In genomic region chr3:25594007-25594502, GRCh38 we compare ENCODE assay signal across 9 cellular contexts.
DNase-seq lines count a peak whose midpoint lies in the region; ATAC-seq and TF ChIP-seq lines count a peak whose summit lies in the region.
"Had no signal": no experiment of that assay in that cellular context is flagged by ENCODE, and none has a peak within 500 bp of the region (broad histone marks: within the 10 kb centered on the region; RNA-seq: fewer than 3 reads in every experiment).

No MANE protein-coding gene starts in this region.

- H3K36me3 ChIP-seq in BE2C, result no peaks in the 10 kb centered on the region

- no peak overlapping the region for H3K4me3 ChIP-seq in BE2C (ENCODE audit: low read depth, low read length)

- peaks cover 18% of the 10 kb centered on the region for H3K36me3 Mint-ChIP-seq in natural killer cell

- peaks cover 1 to 7% of the 10 kb centered on the region in 2 donors for H3K4me1 Mint-ChIP-seq in natural killer cell

- no peaks in the 10 kb centered on the region for H3K4me1 ChIP-seq in BE2C

- no peak for DNase-seq in BE2C
- DNase-seq in RPMI8226, result peak; percentile 41
- DNase-seq in erythroblast (lab: John Stamatoyannopoulos, UW), result peak; percentile 63 to 68
- DNase-seq in natural killer cell, result no peak
- DNase-seq in activated effector memory CD4-positive, alpha-beta T cell treated with Interleukin-2 at 50 U/mL for 16 hours, result no peak

- peak; percentile 57 for TF ChIP-seq CTCF in BE2C (IDR thresholded peaks at IDR 0.05; ENCODE audit: low read depth, low read length)
- peak; percentile 81 for TF ChIP-seq CTCF in natural killer cell (IDR thresholded peaks at IDR 0.05)

- ATAC-seq in GM18499 (IDR thresholded peaks at IDR 0.05; ENCODE audit: insufficient read depth, unreplicated experiment) (peak; percentile 39), HG03342 (IDR thresholded peaks at IDR 0.05; ENCODE audit: unreplicated experiment) (peak; percentile 59), natural killer cell (peak; percentile 66 to 86 (median 76)), GM18873 (IDR thresholded peaks at IDR 0.05; ENCODE audit: low FRiP score, unreplicated experiment) (no peak)

- peak overlapping the region in 1 of 2 donors; percentile 34 for H3K27ac Mint-ChIP-seq in natural killer cell
- H3K27ac Mint-ChIP-seq: T-helper 1 cell treated with Interleukin-12 subunit alpha and Interleukin-12 subunit beta and Interleukin-4 antibody, amounts not matched to agents 30 μg/mL and 1 μg/mL, for 36 hours had no signal

- intact Hi-C loops in natural killer cell (cut with micrococcal nuclease), result loop anchor here (1.0 to 10.0 kb wide), 4 partner anchors 153 to 1332 kb away; no protein-coding TSS in a partner anchor

- no peaks in the 10 kb centered on the region for H3K27me3 ChIP-seq in BE2C

- H3K4me3 Mint-ChIP-seq in natural killer cell, result no peak overlapping the region
- H3K4me3 Mint-ChIP-seq: T-helper 1 cell treated with Interleukin-12 subunit alpha and Interleukin-12 subunit beta and Interleukin-4 antibody, amounts not matched to agents 30 μg/mL and 1 μg/mL, for 36 hours had no signal

- no peaks in the 10 kb centered on the region for H3K9me3 ChIP-seq in BE2C

- H3K27me3 Mint-ChIP-seq in natural killer cell (ENCODE audit: low read depth in 2 of 2), result no peaks in the 10 kb centered on the region

- no peak for TF ChIP-seq POLR2A in erythroblast (IDR thresholded peaks at IDR 0.05; ENCODE audit: low read length)

- H3K9me3 Mint-ChIP-seq in natural killer cell, result no peaks in the 10 kb centered on the region
- H3K9me3 Mint-ChIP-seq: T-helper 1 cell treated with Interleukin-12 subunit alpha and Interleukin-12 subunit beta and Interleukin-4 antibody, amounts not matched to agents 30 μg/mL and 1 μg/mL, for 36 hours had no signal

Comparison
In these comparisons a context has a peak if more than half of its experiments do, and no peak if none do; other contexts are left out.
1. DNase-seq: peak in RPMI8226 (single experiment) and erythroblast (2 of 2); none in BE2C (single experiment), natural killer cell (single experiment) and activated effector memory CD4-positive, alpha-beta T cell treated with Interleukin-2 at 50 U/mL for 16 hours (single experiment).